In genomic region chr18:64244571-64244970, GRCh38 we compare ENCODE assay signal across 12 cellular contexts.
DNase-seq lines count a peak whose midpoint lies in the region; TF ChIP-seq lines count a peak whose summit lies in the region.
"Had no signal": no experiment of that assay in that cellular context is flagged by ENCODE, and none has a peak within 500 bp of the region (broad histone marks: within the 10 kb centered on the region; RNA-seq: fewer than 3 reads in every experiment).

No MANE protein-coding gene starts in this region.

- TF ChIP-seq CTCF in choroid plexus epithelial cell (conservative IDR thresholded peaks at IDR 0.05; ENCODE audit: low read depth, low read length) (peak; percentile 17), nephron (IDR thresholded peaks at IDR 0.05; ENCODE audit: unreplicated experiment in 3 of 3) (peak; percentile 23 to 35 (median 27))

- H3K36me3 Mint-ChIP-seq in nephron (ENCODE audit: low read depth), result no peaks in the 10 kb centered on the region
- H3K36me3 Mint-ChIP-seq: brain had no signal

- H3K27ac Mint-ChIP-seq in nephron, result peak overlapping the region in 2 of 3 experiments; percentile 18 to 53

- H3K9me3 Mint-ChIP-seq in nephron, result no peaks in the 10 kb centered on the region
- H3K9me3 Mint-ChIP-seq: brain had no signal

- H3K4me3 Mint-ChIP-seq in nephron, result no peak overlapping the region
- H3K4me3 Mint-ChIP-seq: brain had no signal

- DNase-seq in ELF-1 (ENCODE audit: low read depth, low spot score), result peak; percentile 22
- peak; percentile 2 for DNase-seq in NAMALWA (ENCODE audit: low spot score)
- peak; percentile 18 for DNase-seq in choroid plexus epithelial cell (ENCODE audit: low read depth)
- DNase-seq in DMS79 treated with DMSO at 0.1 percent for 48 hours (lab: John Stamatoyannopoulos, UW), result no peak
- no peak for DNase-seq in cerebellar cortex (ENCODE audit: low spot score)
- DNase-seq in stimulated activated CD4-positive, alpha-beta T cell treated with anti-CD3 and anti-CD28 coated beads, Interleukin-2, amount 100 ng/mL, for 48 hours, result no peak
- DNase-seq: esophagus squamous epithelium; left cardiac atrium; ovary; stimulated activated CD4-positive, alpha-beta T cell treated with anti-CD3 and anti-CD28 coated beads, Interleukin-4, amount 100 ng/mL, for 1 hour had no signal

- no peak overlapping the region for H3K4me3 ChIP-seq in choroid plexus epithelial cell (ENCODE audit: low read depth, low read length)
- H3K4me3 ChIP-seq: esophagus squamous epithelium, ovary had no signal

- H3K4me1 Mint-ChIP-seq in nephron, result peaks cover 31% of the 10 kb centered on the region

- H3K27me3 Mint-ChIP-seq in nephron (ENCODE audit: low read depth), result no peaks in the 10 kb centered on the region

Comparison
In these comparisons a context has a peak if more than half of its experiments do, and no peak if none do; other contexts are left out.
1. DNase-seq: peak in ELF-1 (single experiment), NAMALWA (single experiment) and choroid plexus epithelial cell (single experiment); none in DMS79 treated with DMSO at 0.1 percent for 48 hours (single experiment), cerebellar cortex (single experiment) and stimulated activated CD4-positive, alpha-beta T cell treated with anti-CD3 and anti-CD28 coated beads, Interleukin-2, amount 100 ng/mL, for 48 hours (0 of 2).